9 cellular contexts compared by ENCODE assay signal in genomic region chr7:117322741-117323584, GRCh38. TPM values are rescaled to one million over a fixed set of nuclear protein-coding genes. Genes with fewer than 3 reads are reported as not detected.
DNase-seq lines count a peak whose midpoint lies in the region; ATAC-seq and TF ChIP-seq lines count a peak whose summit lies in the region.
"Had no signal": no experiment of that assay in that cellular context is flagged by ENCODE, and none has a peak within 500 bp of the region (broad histone marks: within the 10 kb centered on the region; RNA-seq: fewer than 3 reads in every experiment).

Gene WNT2, minus strand, starts transcription at chr7:117323058. Its CDS starts 69 bp downstream, at chr7:117322989.

- no peaks in the 10 kb centered on the region for H3K36me3 ChIP-seq in psoas muscle (ENCODE audit: insufficient read depth in 1 of 2, low read depth in 1 of 2)
- H3K36me3 ChIP-seq in CD8-positive, alpha-beta memory T cell (ENCODE audit: insufficient read depth, low read length), result no peaks in the 10 kb centered on the region

- no peak within 1 kb of the TSS for H3K27ac ChIP-seq in psoas muscle
- no peak within 1 kb of the TSS for H3K27ac ChIP-seq in CD8-positive, alpha-beta memory T cell (ENCODE audit: low read depth, low read length)

- H3K4me1 ChIP-seq in psoas muscle, result peaks cover 3% of the 10 kb centered on the region
- no peaks in the 10 kb centered on the region for H3K4me1 ChIP-seq in CD8-positive, alpha-beta memory T cell (ENCODE audit: insufficient read depth, low read length)

- whole genome bisulfite sequencing in psoas muscle, 3 donors, result 0 to 1% (median 1%) methylated on average over 71 to 80 of the region's 80 CpGs

- peaks cover 0 to 11% (median 7%) of the 10 kb centered on the region in 5 donors for H3K9me3 Mint-ChIP-seq in CD8-positive, alpha-beta memory T cell

- no peaks in the 10 kb centered on the region for H3K4me1 Mint-ChIP-seq in CD8-positive, alpha-beta memory T cell

- no peak within 1 kb of the TSS for H3K4me3 Mint-ChIP-seq in CD8-positive, alpha-beta memory T cell

- no peaks in the 10 kb centered on the region for H3K9me3 ChIP-seq in psoas muscle
- H3K9me3 ChIP-seq in CD8-positive, alpha-beta memory T cell (ENCODE audit: low read length), result no peaks in the 10 kb centered on the region

- CTCF ChIA-PET in CD8-positive, alpha-beta memory T cell (lab: Charles Lee), result no interaction called here

- H3K27me3 Mint-ChIP-seq in CD8-positive, alpha-beta memory T cell, result peaks cover 43 to 61% of the 10 kb centered on the region in 2 donors

- POLR2A ChIA-PET in CD8-positive, alpha-beta memory T cell (lab: Charles Lee), result no interaction called here

- no peaks in the 10 kb centered on the region for H3K36me3 Mint-ChIP-seq in CD8-positive, alpha-beta memory T cell

- TF ChIP-seq CTCF in psoas muscle (IDR thresholded peaks at IDR 0.05), result no peak

- no peak within 1 kb of the TSS for H3K27ac Mint-ChIP-seq in CD8-positive, alpha-beta memory T cell

- H3K27me3 ChIP-seq in psoas muscle (ENCODE audit: insufficient read depth in 3 of 3, low read length in 2 of 3), result peaks cover 5 to 45% (median 9%) of the 10 kb centered on the region in 3 donors
- peaks cover 8% of the 10 kb centered on the region for H3K27me3 ChIP-seq in CD8-positive, alpha-beta memory T cell (ENCODE audit: insufficient read depth, low read length, poor library complexity, severe bottlenecking)

- ATAC-seq in SK-N-SH treated with all-trans-retinoic acid at 6 μM for 48 hours (peak; percentile 35), psoas muscle (no peak)

- peak; percentile 40 for DNase-seq in GM03348 (ENCODE audit: low spot score)
- DNase-seq in glomerular visceral epithelial cell (ENCODE audit: extremely low spot score), result peak; percentile 5
- DNase-seq in psoas muscle, result no peak
- no peak for DNase-seq in NCI-H1436 (lab: John Stamatoyannopoulos, UW)
- no peak for DNase-seq in NK-92 (lab: John Stamatoyannopoulos, UW; ENCODE audit: unreplicated experiment)
- no peak for DNase-seq in NCI-H2107 (lab: John Stamatoyannopoulos, UW)
- DNase-seq in CD8-positive, alpha-beta memory T cell, result no peak
- DNase-seq: NCI-H2081 treated with DMSO at 0.1 percent for 48 hours had no signal

- intact Hi-C loops in psoas muscle (cut with DNase I), result no loop called here

- peak within 1 kb of the TSS; percentile 58 for H3K4me3 ChIP-seq in psoas muscle
- no peak within 1 kb of the TSS for H3K4me3 ChIP-seq in CD8-positive, alpha-beta memory T cell (ENCODE audit: low read length)

TF ChIP-seq in SK-N-SH treated with all-trans-retinoic acid at 6 μM for 48 hours, 23 proteins besides CTCF, POLR2A, EP300 and RAD21:
- TF ChIP-seq RARB (CRISPR knock-in tag; IDR thresholded peaks at IDR 0.05) (no peak), ISL1 (CRISPR knock-in tag; IDR thresholded peaks at IDR 0.05) (no peak), PPARA (CRISPR knock-in tag; IDR thresholded peaks at IDR 0.05; ENCODE audit: borderline replicate concordance) (no peak), ESRRG (CRISPR knock-in tag; IDR thresholded peaks at IDR 0.05) (no peak), GLIS3 (CRISPR knock-in tag; IDR thresholded peaks at IDR 0.05) (no peak), PATZ1 (CRISPR knock-in tag; IDR thresholded peaks at IDR 0.05; ENCODE audit: borderline replicate concordance) (no peak), ZNF8 (CRISPR knock-in tag; IDR thresholded peaks at IDR 0.05) (no peak), CREB5 (CRISPR knock-in tag; IDR thresholded peaks at IDR 0.05; ENCODE audit: low read depth) (no peak), TCF4 (CRISPR knock-in tag; IDR thresholded peaks at IDR 0.05; ENCODE audit: borderline replicate concordance) (no peak), ZFP30 (CRISPR knock-in tag; IDR thresholded peaks at IDR 0.05) (no peak), POU6F1 (CRISPR knock-in tag; IDR thresholded peaks at IDR 0.05; ENCODE audit: borderline replicate concordance, low read depth) (no peak), TSHZ2 (CRISPR knock-in tag; IDR thresholded peaks at IDR 0.05) (no peak), ARNTL (CRISPR knock-in tag; IDR thresholded peaks at IDR 0.05; ENCODE audit: borderline replicate concordance, low read depth) (no peak), CSDC2 (CRISPR knock-in tag; IDR thresholded peaks at IDR 0.05) (no peak), ZNF70 (CRISPR knock-in tag; IDR thresholded peaks at IDR 0.05) (no peak)

RNA-seq across cellular contexts. Expression of gene WNT2, which starts in this region (rescaled TPM):
- total RNA-seq in psoas muscle, result under 1 TPM in 1 of 4 donors, not detected in 3; 0.47 TPM
- polyA plus RNA-seq in psoas muscle, result under 1 TPM in 2 of 3 donors, not detected in 1; 0.01 to 0.03 TPM
- not detected for total RNA-seq in CD8-positive, alpha-beta memory T cell
- not detected for polyA plus RNA-seq in CD8-positive, alpha-beta memory T cell

Comparison
In these comparisons a context has a peak if more than half of its experiments do, and no peak if none do; other contexts are left out.
1. DNase-seq: peak in GM03348 (single experiment) and glomerular visceral epithelial cell (single experiment); none in psoas muscle (0 of 2), NCI-H1436 (single experiment), NK-92 (single experiment), NCI-H2107 (single experiment) and CD8-positive, alpha-beta memory T cell (0 of 5).